ENCODE assay signal across 18 cellular contexts in the genomic region with DNA sequence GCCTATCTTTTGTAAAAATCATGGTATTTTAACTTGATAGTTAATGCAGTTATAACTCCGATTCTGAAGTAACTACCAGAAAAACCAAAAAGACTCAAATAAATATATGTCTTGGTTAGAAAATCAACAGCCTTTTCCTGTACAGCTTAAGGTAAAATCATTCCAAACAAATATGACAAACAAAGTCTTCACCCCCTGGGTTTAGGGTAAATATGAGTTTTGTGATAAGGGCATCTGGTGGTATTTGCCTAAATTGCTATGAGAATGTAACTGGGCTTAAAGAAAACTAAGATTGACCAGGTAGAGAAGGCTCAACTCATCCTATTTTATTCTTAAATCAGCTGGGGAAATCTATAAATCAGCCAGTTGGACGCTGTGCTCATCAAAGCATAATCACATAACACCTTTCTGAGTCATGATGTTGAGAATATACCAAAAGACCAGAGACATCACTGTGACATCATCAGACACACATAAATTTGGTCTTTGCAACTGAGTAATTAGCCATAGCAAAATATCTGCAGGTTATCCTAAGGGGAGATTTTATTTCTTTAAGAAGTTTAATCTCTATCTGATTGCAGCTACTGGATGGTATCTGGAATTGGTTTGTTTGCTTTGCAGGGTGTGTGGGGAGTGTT.
"Had no signal": no experiment of that assay in that cellular context is flagged by ENCODE, and none has a peak within 500 bp of the region (broad histone marks: within the 10 kb centered on the region; RNA-seq: fewer than 3 reads in every experiment).

No MANE protein-coding gene starts in this region.

- H3K9ac ChIP-seq: neural progenitor cell had no signal

- H3K4me2 ChIP-seq: neural progenitor cell had no signal

- H3K9me3 ChIP-seq: colonic mucosa, left ventricle myocardium inferior, thyroid gland had no signal

- H3K4me3 Mint-ChIP-seq: activated CD4-positive, alpha-beta memory T cell treated with anti-CD3 and anti-CD28 coated beads, Interleukin-2, amount 10 ng/mL, durations not matched to agents 7 days and 5 days; activated CD8-positive, alpha-beta memory T cell treated with anti-CD3 and anti-CD28 coated beads, Interleukin-2, amount 10 ng/mL, durations not matched to agents 7 days and 5 days; central memory CD8-positive, alpha-beta T cell; naive B cell; neural progenitor cell; T-cell; WTC11 had no signal

- H3K27ac Mint-ChIP-seq: activated CD4-positive, alpha-beta memory T cell treated with anti-CD3 and anti-CD28 coated beads, Interleukin-2, amount 10 ng/mL, durations not matched to agents 7 days and 5 days; activated CD8-positive, alpha-beta memory T cell treated with anti-CD3 and anti-CD28 coated beads, Interleukin-2, amount 10 ng/mL, durations not matched to agents 7 days and 5 days; activated T-helper 2 cell treated with anti-CD3 and anti-CD28 coated beads, Interferon-gamma antibody, Interleukin-2, Interleukin-4, amounts not matched to agents 10 μg/mL and 5 μg/mL and 100 μg/mL, durations not matched to agents 14 hours and 24 hours and 36 hours; naive B cell; neural progenitor cell; T-cell; WTC11 had no signal

- H3K9me3 Mint-ChIP-seq: activated CD4-positive, alpha-beta memory T cell treated with anti-CD3 and anti-CD28 coated beads, Interleukin-2, amount 10 ng/mL, durations not matched to agents 7 days and 5 days; activated T-helper 2 cell treated with anti-CD3 and anti-CD28 coated beads, Interferon-gamma antibody, Interleukin-2, Interleukin-4, amounts not matched to agents 10 μg/mL and 5 μg/mL and 100 μg/mL, durations not matched to agents 14 hours and 24 hours and 36 hours; central memory CD8-positive, alpha-beta T cell; naive B cell; neural progenitor cell; T-cell; WTC11 had no signal

- H2AFZ ChIP-seq: neural progenitor cell had no signal

- H3K4me1 Mint-ChIP-seq: activated CD4-positive, alpha-beta memory T cell treated with anti-CD3 and anti-CD28 coated beads, Interleukin-2, amount 10 ng/mL, durations not matched to agents 7 days and 5 days; activated CD8-positive, alpha-beta memory T cell treated with anti-CD3 and anti-CD28 coated beads, Interleukin-2, amount 10 ng/mL, durations not matched to agents 7 days and 5 days; central memory CD8-positive, alpha-beta T cell; naive B cell; neural progenitor cell; T-cell had no signal

- H3K4me1 ChIP-seq: neural progenitor cell had no signal

- ATAC-seq: activated CD8-positive, alpha-beta memory T cell treated with anti-CD3 and anti-CD28 coated beads, Interleukin-2, amount 10 ng/mL, durations not matched to agents 7 days and 5 days; sciatic nerve; T-cell; WTC11 had no signal

- H3K36me3 Mint-ChIP-seq: activated CD8-positive, alpha-beta memory T cell treated with anti-CD3 and anti-CD28 coated beads, Interleukin-2, amount 10 ng/mL, durations not matched to agents 7 days and 5 days; naive B cell; neural progenitor cell; T-cell; WTC11 had no signal

- H3K27me3 ChIP-seq: brain microvascular endothelial cell, colonic mucosa, neural progenitor cell, thyroid gland had no signal

- H3K27ac ChIP-seq: brain microvascular endothelial cell, colonic mucosa, left ventricle myocardium inferior, neural progenitor cell, thyroid gland had no signal

- H3K36me3 ChIP-seq: brain microvascular endothelial cell, colonic mucosa, left ventricle myocardium inferior, neural progenitor cell, thyroid gland had no signal

- H3K4me3 ChIP-seq: colonic mucosa, left ventricle myocardium inferior, neural progenitor cell, thyroid gland had no signal

- DNase-seq: activated CD4-positive, alpha-beta memory T cell treated with anti-CD3 and anti-CD28 coated beads, Interleukin-2, amount 10 ng/mL, durations not matched to agents 7 days and 5 days; activated CD4-positive, alpha-beta T cell treated with anti-CD3 and anti-CD28 coated beads for 48 hours; activated CD8-positive, alpha-beta memory T cell treated with anti-CD3 and anti-CD28 coated beads, Interleukin-2, amount 10 ng/mL, durations not matched to agents 7 days and 5 days; activated naive CD4-positive, alpha-beta T cell treated with Interleukin-2 at 50 U/mL for 16 hours; anterior cingulate cortex; brain microvascular endothelial cell; colonic mucosa; kidney; left ventricle myocardium inferior; naive B cell; stimulated activated naive CD4-positive, alpha-beta T cell treated with Interleukin-2 at 50 U/mL for 16 hours; T-cell; thyroid gland had no signal
